8 cellular contexts compared by ENCODE assay signal in genomic region chr2:44955593-44956449, GRCh38. TPM values are rescaled to one million over a fixed set of nuclear protein-coding genes. Genes with fewer than 3 reads are reported as not detected.
DNase-seq lines count a peak whose midpoint lies in the region; ATAC-seq, FAIRE-seq and TF ChIP-seq lines count a peak whose summit lies in the region.

No MANE protein-coding gene starts in this region.

- no peak overlapping the region for H3K9ac ChIP-seq in neural progenitor cell

- peaks cover 16% of the 10 kb centered on the region for H4K20me1 ChIP-seq in neural progenitor cell (ENCODE audit: low read depth)

- H3F3A ChIP-seq in neural progenitor cell (ENCODE audit: low read depth) = peaks cover 51% of the 10 kb centered on the region

- H3K4me3 ChIP-seq in fibroblast of mammary gland (ENCODE audit: control insufficient read depth, low read depth, low read length) (peak overlapping the region; percentile 28), neural progenitor cell (peak overlapping the region; percentile 45), stomach (peak overlapping the region; percentile 20 to 39 (median 28))

- ATAC-seq in GM18907 (IDR thresholded peaks at IDR 0.05; ENCODE audit: unreplicated experiment) = peak; percentile 74

- TF ChIP-seq CTCF in fibroblast of mammary gland (conservative IDR thresholded peaks at IDR 0.05; ENCODE audit: control insufficient read depth, insufficient read depth, low read depth, low read length) (peak; percentile 74), neural progenitor cell (IDR thresholded peaks at IDR 0.05) (peak; percentile 75), stomach (IDR thresholded peaks at IDR 0.05) (peak in 5 of 7 experiments; percentile 52 to 89 (median 79))

- 9 to 17% (median 11%) methylated on average over 21 to 39 of the region's 39 CpGs for WGBS in stomach, 5 donors

- H2AFZ ChIP-seq in neural progenitor cell (replicated peaks) = no peak overlapping the region

- H3K36me3 ChIP-seq in neural progenitor cell (no peaks in the 10 kb centered on the region), stomach (no peaks in the 10 kb centered on the region)

- no peaks in the 10 kb centered on the region for H3K36me3 Mint-ChIP-seq in neural progenitor cell

- no peak for TF ChIP-seq POLR2A in stomach (IDR thresholded peaks at IDR 0.05)

- peaks cover 38% of the 10 kb centered on the region for H3K27me3 Mint-ChIP-seq in neural progenitor cell (ENCODE audit: insufficient read depth, low read depth)

- H3K9me3 ChIP-seq in neural progenitor cell (ENCODE audit: low read depth) = no peaks in the 10 kb centered on the region
- H3K9me3 ChIP-seq in stomach = no peaks in the 10 kb centered on the region

- no peaks in the 10 kb centered on the region for H3K9me3 Mint-ChIP-seq in neural progenitor cell

- H3K27me3 ChIP-seq in neural progenitor cell (peaks cover 54% of the 10 kb centered on the region), stomach (peaks cover 18 to 87% (median 56%) of the 10 kb centered on the region in 3 donors)

- no peak for TF ChIP-seq EP300 in stomach (IDR thresholded peaks at IDR 0.05)

- H3K27ac ChIP-seq in neural progenitor cell (no peak overlapping the region), stomach (no peak overlapping the region)

- peaks cover 55% of the 10 kb centered on the region for H3K4me1 ChIP-seq in neural progenitor cell
- peaks cover 32 to 48% (median 47%) of the 10 kb centered on the region in 4 donors for H3K4me1 ChIP-seq in stomach

- FAIRE-seq in RCC 7860 (lab: Jason Lieb, UNC) = no peak

- DNase-seq in AG08396 (ENCODE audit: low spot score) = peak; percentile 86
- peak; percentile 70 for DNase-seq in HuH-7 (ENCODE audit: low spot score)
- peak; percentile 17 for DNase-seq in RCC 7860 (ENCODE audit: low spot score)
- peak; percentile 48 for DNase-seq in activated T-helper 1 cell treated with Interleukin-2 at 50 U/mL for 16 hours (ENCODE audit: low read depth)
- peak; percentile 72 for DNase-seq in fibroblast of mammary gland (ENCODE audit: low read depth)
- DNase-seq in neural progenitor cell (ENCODE audit: low spot score) = peak; percentile 94
- peak; percentile 73 for DNase-seq in stomach

- H3K4me3 Mint-ChIP-seq in neural progenitor cell = peak overlapping the region; percentile 84

- peaks cover 2% of the 10 kb centered on the region for H3K79me2 ChIP-seq in neural progenitor cell (ENCODE audit: low read depth)

- peak overlapping the region; percentile 89 for H3K4me2 ChIP-seq in neural progenitor cell

- intact Hi-C loops in stomach (cut with DNase I; ENCODE audit: low total_unique reads) = loop anchor here (5.0 to 10.0 kb wide), 2 partner anchors 561 to 909 kb away; no protein-coding TSS in a partner anchor

- peaks cover 46% of the 10 kb centered on the region for H3K4me1 Mint-ChIP-seq in neural progenitor cell

- no peak overlapping the region for H3K27ac Mint-ChIP-seq in neural progenitor cell

RNA-seq across cellular contexts. Expression of gene SIX3, which starts 14.3 kb away (rescaled TPM):
- total RNA-seq in neural progenitor cell (ENCODE audit: low replicate concordance) (14.5 and 28.8 TPM in 2 replicates), stomach (not detected)
- polyA plus RNA-seq in stomach = not detected

RNA-seq across cellular contexts. Expression of gene SIX2, which starts 53.4 kb away (rescaled TPM):
- total RNA-seq in neural progenitor cell (ENCODE audit: low replicate concordance) (0.12 TPM in 1 of 2 replicates, not detected in the other), stomach (10 to 100 TPM in 2 of 5 donors, 1 to 10 TPM in 2, not detected in 1; 2.6 to 17.9 (median 11.0) TPM)
- 1 to 10 TPM in 2 of 3 donors, under 1 TPM in 1; 0.20 to 7.5 (median 3.8) TPM for polyA plus RNA-seq in stomach

Comparison
In these comparisons a context has a peak if more than half of its experiments do, and no peak if none do; other contexts are left out.
1. DNase-seq: peak in every context shown above with its lines; median percentile 94 in neural progenitor cell; 86 in AG08396; 73 in stomach; 72 in fibroblast of mammary gland; 70 in HuH-7; 48 in activated T-helper 1 cell treated with Interleukin-2 at 50 U/mL for 16 hours; 17 in RCC 7860.
2. RNA of gene SIX3, which starts 14.3 kb away (total RNA-seq): 14.5 to 28.8 TPM in neural progenitor cell; not detected in stomach; every median in the first group is over 10 times any median in the second.
3. Peak in every context shown above with its lines, with median percentiles within 50 percentile points of each other: H3K4me3 ChIP-seq and CTCF ChIP-seq.